16 cellular contexts compared by ENCODE assay signal in the genomic region with DNA sequence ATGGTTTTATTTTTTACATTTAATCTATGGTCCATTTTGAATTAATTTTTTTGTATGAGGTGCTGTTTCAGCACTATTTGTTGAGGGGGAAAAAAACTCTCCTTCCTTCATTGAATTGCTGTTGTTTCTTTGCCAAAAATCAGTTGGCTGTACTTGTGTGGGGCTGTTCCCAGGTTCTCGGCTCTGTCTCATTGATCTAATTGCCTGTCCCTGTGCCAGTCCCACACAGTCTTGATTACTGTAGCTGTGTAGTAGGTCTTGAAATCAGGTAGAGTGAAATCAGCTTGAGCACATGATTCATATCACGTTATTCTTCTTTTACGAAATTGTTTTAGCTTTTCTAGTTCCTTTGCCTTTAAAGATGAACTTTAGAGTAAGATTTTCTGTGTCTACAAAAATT.
A peak's percentile ranks its signal among the peaks of the same experiment; 100 is the strongest.
DNase-seq lines count a peak whose midpoint lies in the region; ATAC-seq, FAIRE-seq and TF ChIP-seq lines count a peak whose summit lies in the region.
"Had no signal": no experiment of that assay in that cellular context is flagged by ENCODE, and none has a peak within 500 bp of the region (broad histone marks: within the 10 kb centered on the region; RNA-seq: fewer than 3 reads in every experiment).

No MANE protein-coding gene starts in this region.

- no peaks in the 10 kb centered on the region for H3K9me3 ChIP-seq in A549
- H3K9me3 ChIP-seq in BLaER1: peaks cover 6% of the 10 kb centered on the region; the same call in 1 of the 2 replicates
- no peaks in the 10 kb centered on the region for H3K9me3 ChIP-seq in K562 (replicated peaks; ENCODE audit: control insufficient read depth, insufficient read depth, low read depth, low read length)
- H3K9me3 ChIP-seq in tibial artery: no peaks in the 10 kb centered on the region

- no peaks in the 10 kb centered on the region for H3K9me3 Mint-ChIP-seq in stimulated activated memory B cell treated with anti-CD40 and anti-IgM and Interleukin-4, amounts not matched to agents 10 μg/mL and 1 μg/mL and 100 μg/mL, for 72 hours
- H3K9me3 Mint-ChIP-seq: CD8-positive, alpha-beta T cell; GM23338 had no signal

- POLR2A ChIA-PET in A549 (lab: Yijun Ruan, JAX) (no interaction called here), K562 (lab: Yijun Ruan, JAX) (no interaction called here)

- TF ChIP-seq EP300 in A549 (IDR thresholded peaks at IDR 0.05): no peak
- no peak for TF ChIP-seq EP300 in K562 (IDR thresholded peaks at IDR 0.05; ENCODE audit: low read length)

- H3K9ac ChIP-seq in BLaER1 (no peak overlapping the region), K562 (ENCODE audit: insufficient read depth in 1 of 2, low read depth in 2 of 2, low read length in 2 of 2) (no peak overlapping the region)
- H3K9ac ChIP-seq: KMS-11 had no signal

- no peaks in the 10 kb centered on the region for H3K36me3 ChIP-seq in BLaER1
- H3K36me3 ChIP-seq in K562 (ENCODE audit: control insufficient read depth, insufficient read depth, low read length): no peaks in the 10 kb centered on the region
- H3K36me3 ChIP-seq in tibial artery: no peaks in the 10 kb centered on the region

- FAIRE-seq in A549 (lab: Jason Lieb, UNC): no peak
- FAIRE-seq in K562 (lab: Jason Lieb, UNC): peak; percentile 6
- FAIRE-seq: H54 had no signal

- DNase-seq in A549 (ENCODE audit: low read depth in 1 of 2, low spot score in 1 of 2) (no peak), K562 (ENCODE audit: extremely low read depth in 1 of 4, low spot score in 3 of 4) (no peak), tibial artery (peak; percentile 12 to 18)
- DNase-seq: AML-193; Calu3; CD8-positive, alpha-beta T cell; DMS79 treated with DMSO at 0.1 percent for 48 hours; GF-D8; HCEC 1CT had no signal

- no peaks in the 10 kb centered on the region for H3K9me1 ChIP-seq in K562 (ENCODE audit: control insufficient read depth, insufficient read depth, low read length)

- no peaks in the 10 kb centered on the region for H3K79me2 ChIP-seq in K562 (ENCODE audit: control insufficient read depth, insufficient read depth, low read length)

- H3K4me3 ChIP-seq in A549: no peak overlapping the region
- no peak overlapping the region for H3K4me3 ChIP-seq in BLaER1
- H3K4me3 ChIP-seq in K562: no peak overlapping the region
- no peak overlapping the region for H3K4me3 ChIP-seq in tibial artery
- H3K4me3 ChIP-seq: GM12878, GM23338 had no signal

- intact Hi-C loops in K562 (cut with micrococcal nuclease): no loop called here
- intact Hi-C loops in tibial artery (cut with DNase I; ENCODE audit: low total_unique reads): no loop called here

- H2AFZ ChIP-seq in K562 (ENCODE audit: low read depth, low read length): no peak overlapping the region
- H2AFZ ChIP-seq: GM23338 had no signal

- 45% methylated on average over 3 of the region's 3 CpGs for WGBS in A549 (ENCODE audit: missing lambda C conversion rate)
- WGBS in K562 (ENCODE audit: insufficient coverage, low coverage, missing lambda C conversion rate): 4% methylated on average over 3 of the region's 3 CpGs

- H3K4me2 ChIP-seq in A549 (no peak overlapping the region), BLaER1 (peak overlapping the region; percentile 88), K562 (ENCODE audit: insufficient read depth, low read length) (no peak overlapping the region)
- H3K4me2 ChIP-seq: GM23338, KMS-11 had no signal

- H3K4me1 Mint-ChIP-seq in stimulated activated memory B cell treated with anti-CD40 and anti-IgM and Interleukin-4, amounts not matched to agents 10 μg/mL and 1 μg/mL and 100 μg/mL, for 72 hours: no peaks in the 10 kb centered on the region
- H3K4me1 Mint-ChIP-seq: GM23338 had no signal

- CTCF ChIA-PET in A549 (lab: Yijun Ruan, JAX) (no interaction called here), K562 (lab: Yijun Ruan, JAX; ENCODE audit: low intra/inter-chr PET ratio) (no interaction called here)

- no peak for TF ChIP-seq RAD21 in A549 (conservative IDR thresholded peaks at IDR 0.05 in 1 of 2, IDR thresholded peaks at IDR 0.05 in 1 of 2)
- TF ChIP-seq RAD21 in K562 (CRISPR knock-in tag; conservative IDR thresholded peaks at IDR 0.05 in 1 of 2, IDR thresholded peaks at IDR 0.05 in 1 of 2): no peak

- in situ Hi-C loops in K562 (cut with MboI): no loop called here

- ATAC-seq in A549 (no peak), K562 (no peak), GM21515 (IDR thresholded peaks at IDR 0.05; ENCODE audit: unreplicated experiment) (no peak)
- ATAC-seq in stimulated activated memory B cell treated with anti-CD40 and anti-IgM and Interleukin-4, amounts not matched to agents 10 μg/mL and 1 μg/mL and 100 μg/mL, for 72 hours: no peak
- ATAC-seq: CD8-positive, alpha-beta T cell; GM12878; GM23338 had no signal

- BruUV-seq in K562 (replicated peaks; lab: Mats Ljungman, UMichigan): no TSS peak

- TF ChIP-seq CTCF in A549 (IDR thresholded peaks at IDR 0.05) (no peak), K562 (IDR thresholded peaks at IDR 0.05 in 2 of 3, conservative IDR thresholded peaks at IDR 0.05 in 1 of 3; ENCODE audit: insufficient read depth in 2 of 3, low read depth in 1 of 3, low read length in 3 of 3) (no peak), tibial artery (IDR thresholded peaks at IDR 0.05) (no peak)

- H3K4me1 ChIP-seq in A549: no peaks in the 10 kb centered on the region
- peaks cover 99% of the 10 kb centered on the region for H3K4me1 ChIP-seq in BLaER1
- peaks cover 0 to 9% of the 10 kb centered on the region in 2 experiments; a peak in 2 of 5 replicates for H3K4me1 ChIP-seq in K562 (replicated peaks in 1 of 2; ENCODE audit: control insufficient read depth in 2 of 2, insufficient read depth in 2 of 2, low read length in 2 of 2)
- H3K4me1 ChIP-seq in tibial artery: no peaks in the 10 kb centered on the region

- H3K4me3 Mint-ChIP-seq in stimulated activated memory B cell treated with anti-CD40 and anti-IgM and Interleukin-4, amounts not matched to agents 10 μg/mL and 1 μg/mL and 100 μg/mL, for 72 hours: no peak overlapping the region
- H3K4me3 Mint-ChIP-seq: CD8-positive, alpha-beta T cell; GM23338 had no signal

- H4K20me1 ChIP-seq in BLaER1 (no peaks in the 10 kb centered on the region), K562 (replicated peaks; ENCODE audit: control insufficient read depth, insufficient read depth, low read length) (peaks cover 16% of the 10 kb centered on the region)

- H3K36me3 Mint-ChIP-seq in stimulated activated memory B cell treated with anti-CD40 and anti-IgM and Interleukin-4, amounts not matched to agents 10 μg/mL and 1 μg/mL and 100 μg/mL, for 72 hours: no peaks in the 10 kb centered on the region
- H3K36me3 Mint-ChIP-seq: CD8-positive, alpha-beta T cell had no signal

- TF ChIP-seq POLR2A in A549 (IDR thresholded peaks at IDR 0.05; ENCODE audit: low read length) (no peak), K562 (conservative IDR thresholded peaks at IDR 0.05) (no peak)

- no peaks in the 10 kb centered on the region; the same call in 1 of the 2 replicates for H3K27me3 ChIP-seq in BLaER1
- peaks cover 10 to 43% of the 10 kb centered on the region in 2 experiments; a peak in 4 of 5 replicates for H3K27me3 ChIP-seq in K562 (ENCODE audit: control insufficient read depth in 2 of 2, insufficient read depth in 2 of 2, low read length in 2 of 2)
- no peaks in the 10 kb centered on the region for H3K27me3 ChIP-seq in tibial artery

- peaks cover 80% of the 10 kb centered on the region for H3K27me3 Mint-ChIP-seq in stimulated activated memory B cell treated with anti-CD40 and anti-IgM and Interleukin-4, amounts not matched to agents 10 μg/mL and 1 μg/mL and 100 μg/mL, for 72 hours

- H3K27ac ChIP-seq in A549 (no peak overlapping the region), BLaER1 (peak overlapping the region; percentile 81), K562 (ENCODE audit: extremely low read depth, low read depth, low read length) (no peak overlapping the region), tibial artery (no peak overlapping the region)
- H3K27ac ChIP-seq: KMS-11 had no signal

- no peak overlapping the region for H3K27ac Mint-ChIP-seq in stimulated activated memory B cell treated with anti-CD40 and anti-IgM and Interleukin-4, amounts not matched to agents 10 μg/mL and 1 μg/mL and 100 μg/mL, for 72 hours
- H3K27ac Mint-ChIP-seq: CD8-positive, alpha-beta T cell; GM23338 had no signal

TF ChIP-seq in A549, 52 proteins besides CTCF, POLR2A, EP300 and RAD21:
- TF ChIP-seq RFX5 (IDR thresholded peaks at IDR 0.05) (no peak), MAFK (IDR thresholded peaks at IDR 0.05; ENCODE audit: partially characterized antibody) (peak; percentile 23)

TF ChIP-seq in K562, 482 proteins besides CTCF, POLR2A, EP300 and RAD21:
- TF ChIP-seq ZNF316 (IDR thresholded peaks at IDR 0.05): peak; percentile 41
- no peak for TF ChIP-seq ELF2 (CRISPR knock-in tag; IDR thresholded peaks at IDR 0.05)

Comparison
In these comparisons a context has a peak if more than half of its experiments do, and no peak if none do; other contexts are left out.
1. DNase-seq: peak in tibial artery (2 of 2); none in A549 (0 of 2) and K562 (0 of 4).